8 cellular contexts compared by ENCODE assay signal in genomic region chr3:134212898-134213665, GRCh38. TPM values are rescaled to one million over a fixed set of nuclear protein-coding genes. Genes with fewer than 3 reads are reported as not detected.
DNase-seq lines count a peak whose midpoint lies in the region; ATAC-seq, FAIRE-seq and TF ChIP-seq lines count a peak whose summit lies in the region.

No MANE protein-coding gene starts in this region.

- TF ChIP-seq EP300 in suprapubic skin (IDR thresholded peaks at IDR 0.05) = no peak

- WGBS in suprapubic skin = 28% methylated on average over 4 of the region's 4 CpGs

- H3K27me3 ChIP-seq in Caco-2 (replicated peaks; ENCODE audit: control insufficient read depth, insufficient read depth, low read length) (no peaks in the 10 kb centered on the region), neutrophil (no peaks in the 10 kb centered on the region), suprapubic skin (no peaks in the 10 kb centered on the region)

- ATAC-seq in GM21423 (IDR thresholded peaks at IDR 0.05; ENCODE audit: unreplicated experiment) = peak; percentile 64
- ATAC-seq in activated T-cell treated with anti-CD3 and anti-CD28 coated beads, Interleukin-2, amount 50 U/mL, for 72 hours (replicated peaks in 1 of 2) = peak; percentile 88 to 89

- H3K4me1 ChIP-seq in Caco-2 = no peaks in the 10 kb centered on the region
- H3K4me1 ChIP-seq in neutrophil (ENCODE audit: control insufficient read depth in 1 of 2, insufficient read depth in 1 of 2, low read depth in 1 of 2, low read length in 1 of 2) = no peaks in the 10 kb centered on the region
- peaks cover 50% of the 10 kb centered on the region for H3K4me1 ChIP-seq in suprapubic skin

- BruUV-seq in Caco-2 (replicated peaks; lab: Mats Ljungman, UMichigan) = no TSS peak

- FAIRE-seq in RCC 7860 (lab: Jason Lieb, UNC) = peak; percentile 48

- H3K4me1 Mint-ChIP-seq in Caco-2 (ENCODE audit: low read depth, unreplicated experiment) = peaks cover 20% of the 10 kb centered on the region
- peaks cover 26% of the 10 kb centered on the region for H3K4me1 Mint-ChIP-seq in activated T-cell treated with anti-CD3 and anti-CD28 coated beads, Interleukin-2, amount 50 U/mL, for 72 hours (ENCODE audit: low read depth)

- DNase-seq in Caco-2 (peak; percentile 82 to 92), RCC 7860 (ENCODE audit: low spot score) (peak; percentile 51), fibroblast of pulmonary artery (ENCODE audit: low read depth) (peak; percentile 83), suprapubic skin (ENCODE audit: low spot score in 2 of 2) (peak; percentile 88 to 90)
- peak; percentile 64 for DNase-seq in Jurkat, Clone E6-1 (ENCODE audit: low read depth, low spot score)
- peak; percentile 79 to 89 for DNase-seq in activated T-cell treated with anti-CD3 and anti-CD28 coated beads, Interleukin-2, amount 50 U/mL, for 72 hours

- intact Hi-C loops in Caco-2 (cut with micrococcal nuclease; ENCODE audit: unreplicated experiment) = loop anchor here (1.0 to 2.0 kb wide), 6 partner anchors 14 to 261 kb away; partner anchors contain the start of gene RYK

- H3K9me3 ChIP-seq in Caco-2 (no peaks in the 10 kb centered on the region), neutrophil (no peaks in the 10 kb centered on the region), suprapubic skin (no peaks in the 10 kb centered on the region)

- no peaks in the 10 kb centered on the region for H3K27me3 Mint-ChIP-seq in Caco-2 (ENCODE audit: insufficient read depth, unreplicated experiment)
- no peaks in the 10 kb centered on the region for H3K27me3 Mint-ChIP-seq in activated T-cell treated with anti-CD3 and anti-CD28 coated beads, Interleukin-2, amount 50 U/mL, for 72 hours (ENCODE audit: low read depth)

- H3K27ac ChIP-seq in neutrophil (no peak overlapping the region), suprapubic skin (no peak overlapping the region)

- TF ChIP-seq CTCF in Caco-2 (IDR thresholded peaks at IDR 0.05; ENCODE audit: insufficient read depth in 1 of 2, low read depth in 1 of 2, low read length in 1 of 2, severe bottlenecking in 1 of 2, unreplicated experiment in 1 of 2) (peak; percentile 93 to 94), fibroblast of pulmonary artery (IDR thresholded peaks at IDR 0.05; ENCODE audit: low read length, missing control alignments) (peak; percentile 99), neutrophil (IDR thresholded peaks at IDR 0.05) (peak; percentile 80), suprapubic skin (IDR thresholded peaks at IDR 0.05) (peak; percentile 93 to 96)

- H3K4me3 ChIP-seq in Caco-2 (ENCODE audit: low read depth, low read length) = no peak overlapping the region
- H3K4me3 ChIP-seq in Jurkat, Clone E6-1 (ENCODE audit: low read length) = no peak overlapping the region
- no peak overlapping the region for H3K4me3 ChIP-seq in fibroblast of pulmonary artery (replicated peaks; ENCODE audit: low read depth, low read length)
- H3K4me3 ChIP-seq in neutrophil (ENCODE audit: low read depth in 1 of 2, low read length in 1 of 2) = no peak overlapping the region
- no peak overlapping the region for H3K4me3 ChIP-seq in suprapubic skin

- peaks cover 46% of the 10 kb centered on the region for H3K36me3 Mint-ChIP-seq in Caco-2 (ENCODE audit: insufficient read depth, unreplicated experiment)
- peaks cover 0 to 2% of the 10 kb centered on the region in 2 donors for H3K36me3 Mint-ChIP-seq in activated T-cell treated with anti-CD3 and anti-CD28 coated beads, Interleukin-2, amount 50 U/mL, for 72 hours (ENCODE audit: insufficient read depth in 2 of 2)

- no peak for TF ChIP-seq POLR2A in suprapubic skin (IDR thresholded peaks at IDR 0.05)

- H3K36me3 ChIP-seq in Caco-2 (ENCODE audit: control insufficient read depth, insufficient read depth, low read length) (peaks cover 1% of the 10 kb centered on the region; the same call in 1 of the 2 replicates), neutrophil (peaks cover 13% of the 10 kb centered on the region), suprapubic skin (peaks cover 13% of the 10 kb centered on the region)

- POLR2A ChIA-PET in Caco-2 (lab: Charles Lee) = no interaction called here

- CTCF ChIA-PET in Caco-2 (lab: Charles Lee) = interaction anchor here (0.6 to 3.4 kb wide), 15 partner anchors 11 to 276 kb away, joined by 3 to 42 read pairs (median 5); partner anchors contain the start of gene AMOTL2

- H3K9me3 Mint-ChIP-seq in Caco-2 (ENCODE audit: unreplicated experiment) = no peaks in the 10 kb centered on the region
- no peaks in the 10 kb centered on the region for H3K9me3 Mint-ChIP-seq in activated T-cell treated with anti-CD3 and anti-CD28 coated beads, Interleukin-2, amount 50 U/mL, for 72 hours

- H3K4me3 Mint-ChIP-seq in Caco-2 (ENCODE audit: unreplicated experiment) = no peak overlapping the region
- H3K4me3 Mint-ChIP-seq in activated T-cell treated with anti-CD3 and anti-CD28 coated beads, Interleukin-2, amount 50 U/mL, for 72 hours = no peak overlapping the region

- H3K27ac Mint-ChIP-seq in Caco-2 (ENCODE audit: unreplicated experiment) = no peak overlapping the region
- no peak overlapping the region for H3K27ac Mint-ChIP-seq in activated T-cell treated with anti-CD3 and anti-CD28 coated beads, Interleukin-2, amount 50 U/mL, for 72 hours

RNA-seq across cellular contexts. Expression of gene RYK, which starts 37.6 kb away (rescaled TPM):
- 101 and 102 TPM in 2 replicates for total RNA-seq in Caco-2 (2022)
- 20.7 TPM for polyA plus RNA-seq in Jurkat, Clone E6-1 (2012; ENCODE audit: insufficient read depth, insufficient read length)
- 10 to 100 TPM; 18.1 to 23.5 TPM for total RNA-seq in activated T-cell treated with anti-CD3 and anti-CD28 coated beads, Interleukin-2, amount 50 U/mL, for 72 hours
- 100 to 1,000 TPM in 1 of 4 donors, 10 to 100 TPM in 3; 65.5 to 214 (median 80.1) TPM for total RNA-seq in suprapubic skin
